ENCODE assay signal across 1 cellular context in the genomic region with DNA sequence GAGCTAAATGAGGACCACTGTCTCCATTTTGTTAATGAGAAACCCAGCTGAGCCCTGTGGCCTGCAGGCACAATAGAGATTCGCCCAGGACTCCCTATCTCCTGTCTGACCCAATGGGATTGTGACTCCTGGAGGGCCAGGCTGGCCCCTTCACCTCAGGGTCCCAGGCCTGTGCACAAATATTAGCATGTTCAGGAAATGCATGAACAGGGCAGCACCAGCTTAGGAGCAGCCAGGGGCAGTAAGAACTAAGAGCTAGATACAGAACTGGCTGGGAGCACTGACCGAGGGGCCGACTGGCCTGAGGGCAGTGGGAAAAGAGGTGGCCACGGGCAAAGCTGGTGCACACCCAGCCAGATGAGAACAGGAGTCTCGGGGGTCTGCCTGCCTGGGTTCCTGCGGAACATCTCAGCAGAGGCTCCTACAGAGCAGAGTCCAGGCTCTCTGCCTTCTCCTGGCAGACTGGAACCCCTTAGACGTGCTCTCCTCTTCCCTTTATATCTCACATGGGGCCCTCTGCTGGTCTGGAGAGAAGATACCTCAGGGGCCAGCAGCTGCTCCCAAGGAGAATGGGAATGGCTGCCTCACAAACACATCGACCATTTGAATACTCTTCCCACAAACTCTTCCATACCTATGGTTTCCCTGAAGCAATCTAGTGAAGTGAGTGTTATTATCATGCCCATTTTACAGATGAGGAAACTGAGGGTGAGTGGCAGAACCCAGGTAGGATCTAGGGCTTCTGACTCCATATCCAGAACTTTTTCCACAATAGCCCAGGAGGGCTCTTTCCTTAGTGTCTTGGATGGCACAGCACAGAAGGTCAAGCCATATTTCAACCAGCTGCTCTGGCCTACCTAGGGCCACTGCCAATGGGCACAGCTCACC.
TF ChIP-seq lines count a peak whose summit lies in the region.

No MANE protein-coding gene starts in this region.

TF ChIP-seq in K562, 482 proteins besides CTCF, POLR2A, EP300 and RAD21:
- no peak for TF ChIP-seq NCOA2 (IDR thresholded peaks at IDR 0.05; ENCODE audit: partially characterized antibody in 2 of 2)
- peak; percentile 58; the same call in 1 of the 2 replicates for TF ChIP-seq BCOR (IDR thresholded peaks at IDR 0.05)
- TF ChIP-seq ZNF324 (CRISPR knock-in tag; IDR thresholded peaks at IDR 0.05), result no peak
- TF ChIP-seq RBM25 (IDR thresholded peaks at IDR 0.05; ENCODE audit: low read depth, low read length, severe bottlenecking), result peak; percentile 78
- 0 out of 4 replicates have a peak, but pooled peaks of 1 of the 2 experiments have one; percentile 24 for TF ChIP-seq KDM1A (IDR thresholded peaks at IDR 0.05)
- peak; percentile 49; the same call in 1 of the 2 replicates for TF ChIP-seq ADNP (tag; IDR thresholded peaks at IDR 0.05)
- 0 out of 2 replicates have a peak, but pooled peaks have one; percentile 17 for TF ChIP-seq SMC3 (conservative IDR thresholded peaks at IDR 0.05; ENCODE audit: insufficient read depth, low read depth, low read length)
